1 cellular context compared by ENCODE assay signal in genomic region chr15:92869263-92869940, GRCh38.
TF ChIP-seq lines count a peak whose summit lies in the region.

No MANE protein-coding gene starts in this region.

TF ChIP-seq in K562, 482 proteins besides CTCF, POLR2A, EP300 and RAD21:
- TF ChIP-seq KDM4B (IDR thresholded peaks at IDR 0.05; ENCODE audit: borderline replicate concordance in 2 of 2, low read depth in 1 of 2) = no peak
- TF ChIP-seq CHAMP1 (IDR thresholded peaks at IDR 0.05) = no peak
- no peak for TF ChIP-seq MYC (IDR thresholded peaks at IDR 0.05; ENCODE audit: low read depth, low read length)
- no peak for TF ChIP-seq MYC (CRISPR knock-in tag; IDR thresholded peaks at IDR 0.05; ENCODE audit: borderline replicate concordance, low read depth)
- TF ChIP-seq TFE3 (CRISPR knock-in tag; IDR thresholded peaks at IDR 0.05) = no peak
- no peak for TF ChIP-seq LARP7 (IDR thresholded peaks at IDR 0.05)
- TF ChIP-seq CEBPB (tag; IDR thresholded peaks at IDR 0.05) = peak; percentile 47; the same call in 1 of the 2 replicates
- no peak for TF ChIP-seq BRD4 (IDR thresholded peaks at IDR 0.05)
- TF ChIP-seq ZNF253 (CRISPR knock-in tag; conservative IDR thresholded peaks at IDR 0.05) = no peak
- no peak for TF ChIP-seq CEBPG (CRISPR knock-in tag; IDR thresholded peaks at IDR 0.05)
- peak in 1 of 2 experiments; percentile 49; a peak in 1 of 4 replicates for TF ChIP-seq CEBPG (tag; conservative IDR thresholded peaks at IDR 0.05 in 1 of 2, IDR thresholded peaks at IDR 0.05 in 1 of 2)
